In the genomic region with DNA sequence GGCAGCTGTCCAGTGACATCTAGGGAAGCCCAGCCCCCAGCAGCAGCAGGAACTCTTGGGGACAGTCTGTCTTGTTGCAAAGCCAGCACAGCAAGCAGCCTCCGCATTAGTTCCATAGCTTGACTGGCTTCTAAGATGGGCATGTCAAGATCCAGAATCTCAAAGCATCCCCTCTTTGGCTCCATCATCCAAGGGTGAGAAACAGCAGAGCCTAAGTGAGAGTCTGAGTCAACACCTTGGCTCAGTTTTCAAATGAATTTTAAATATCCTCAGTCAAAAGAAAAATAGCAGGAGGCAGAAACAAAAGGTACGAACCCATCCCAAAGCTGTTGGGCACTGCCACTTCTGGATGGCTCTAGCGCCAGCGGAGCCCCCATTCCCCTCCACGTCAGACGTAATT, we compare ENCODE assay signal across 25 cellular contexts. TPM values are rescaled to one million over a fixed set of nuclear protein-coding genes. Genes with fewer than 3 reads are reported as not detected.
DNase-seq lines count a peak whose midpoint lies in the region; ATAC-seq, FAIRE-seq and TF ChIP-seq lines count a peak whose summit lies in the region.
"Had no signal": no experiment of that assay in that cellular context is flagged by ENCODE, and none has a peak within 500 bp of the region (broad histone marks: within the 10 kb centered on the region; RNA-seq: fewer than 3 reads in every experiment).

No MANE protein-coding gene starts in this region.

- no peak overlapping the region for H3K27ac ChIP-seq in GM23338 (ENCODE audit: low read depth)
- no peak overlapping the region for H3K27ac ChIP-seq in CD4-positive, alpha-beta T cell (ENCODE audit: low read depth, low read length)
- H3K27ac ChIP-seq: C4-2B had no signal

- peaks cover 34% of the 10 kb centered on the region for H3K36me3 Mint-ChIP-seq in GM23338 (ENCODE audit: low read depth)
- no peaks in the 10 kb centered on the region for H3K36me3 Mint-ChIP-seq in neural crest cell (ENCODE audit: low read depth)
- no peaks in the 10 kb centered on the region for H3K36me3 Mint-ChIP-seq in CD4-positive, alpha-beta T cell (ENCODE audit: low read depth)
- H3K36me3 Mint-ChIP-seq in T-helper 17 cell (ENCODE audit: low read depth), result no peaks in the 10 kb centered on the region

- H3K4me1 Mint-ChIP-seq in GM23338 (peaks cover 54% of the 10 kb centered on the region), neural crest cell (peaks cover 6% of the 10 kb centered on the region), T-helper 17 cell (peaks cover 8% of the 10 kb centered on the region)
- peaks cover 8% of the 10 kb centered on the region for H3K4me1 Mint-ChIP-seq in CD4-positive, alpha-beta T cell (ENCODE audit: low read depth)

- H3F3A ChIP-seq in GM23338 (replicated peaks; ENCODE audit: low read depth), result peaks cover 53% of the 10 kb centered on the region

- H3K4me1 ChIP-seq in GM23338 (ENCODE audit: insufficient read depth) (peaks cover 71% of the 10 kb centered on the region), BE2C (peaks cover 2% of the 10 kb centered on the region)

- peaks cover 52% of the 10 kb centered on the region for H3K27me3 Mint-ChIP-seq in GM23338 (ENCODE audit: insufficient read depth, low read depth, poor library complexity)
- peaks cover 95% of the 10 kb centered on the region for H3K27me3 Mint-ChIP-seq in neural crest cell (ENCODE audit: low read depth)
- H3K27me3 Mint-ChIP-seq in CD4-positive, alpha-beta T cell, result peaks cover 18% of the 10 kb centered on the region
- peaks cover 6% of the 10 kb centered on the region for H3K27me3 Mint-ChIP-seq in T-helper 17 cell

- H3K9me3 ChIP-seq in BE2C (no peaks in the 10 kb centered on the region), T-helper 17 cell (ENCODE audit: control insufficient read depth, low read length, poor library complexity, severe bottlenecking) (no peaks in the 10 kb centered on the region)
- no peaks in the 10 kb centered on the region for H3K9me3 ChIP-seq in CD4-positive, alpha-beta T cell (ENCODE audit: control insufficient read depth, low read length)

- no peak for TF ChIP-seq CTCF in GM23338 (conservative IDR thresholded peaks at IDR 0.05; ENCODE audit: low read depth in 2 of 2)
- TF ChIP-seq CTCF in bronchial epithelial cell (IDR thresholded peaks at IDR 0.05; ENCODE audit: insufficient read depth, low read length, severe bottlenecking), result no peak
- TF ChIP-seq CTCF in neural crest cell (conservative IDR thresholded peaks at IDR 0.05), result no peak
- TF ChIP-seq CTCF in BE2C (IDR thresholded peaks at IDR 0.05; ENCODE audit: low read depth, low read length), result no peak
- no peak for TF ChIP-seq CTCF in CD4-positive, alpha-beta T cell (IDR thresholded peaks at IDR 0.05)

- DNase-seq in GM23338 (ENCODE audit: low spot score) (no peak), bronchial epithelial cell (ENCODE audit: low read depth) (no peak), neural crest cell (ENCODE audit: low read depth, low spot score) (no peak), BE2C (no peak), T-helper 17 cell (no peak)
- no peak for DNase-seq in CD4-positive, alpha-beta T cell
- DNase-seq: AML-193; GDM1; Kasumi-1; NCI-H1694; NCI-H2081; NCI-H2171; NCI-H345; NCI-H524; NCI-H774; NK-92 treated with Interleukin-12 subunit alpha and Interleukin-12 subunit beta, amount 100 ng/mL, for 24 hours; SIG-M5 had no signal

- H3K79me2 ChIP-seq in GM23338 (replicated peaks; ENCODE audit: insufficient read depth), result peaks cover 24% of the 10 kb centered on the region

- H3K4me3 Mint-ChIP-seq in GM23338 (peak overlapping the region; percentile 95), neural crest cell (peak overlapping the region; percentile 45), T-helper 17 cell (no peak overlapping the region)
- no peak overlapping the region for H3K4me3 Mint-ChIP-seq in CD4-positive, alpha-beta T cell

- H3K36me3 ChIP-seq in GM23338 (ENCODE audit: insufficient read depth) (no peaks in the 10 kb centered on the region), bronchial epithelial cell (ENCODE audit: control insufficient read depth, insufficient read depth, low read length) (no peaks in the 10 kb centered on the region), BE2C (no peaks in the 10 kb centered on the region)

- H3K9me3 Mint-ChIP-seq in GM23338, result peaks cover 7% of the 10 kb centered on the region; the same call in 2 of the 3 replicates
- no peaks in the 10 kb centered on the region for H3K9me3 Mint-ChIP-seq in neural crest cell
- H3K9me3 Mint-ChIP-seq in CD4-positive, alpha-beta T cell, result no peaks in the 10 kb centered on the region

- peaks cover 11% of the 10 kb centered on the region for H3K27me3 ChIP-seq in GM23338 (ENCODE audit: insufficient read depth)
- H3K27me3 ChIP-seq in bronchial epithelial cell (ENCODE audit: control insufficient read depth, insufficient read depth, low read length), result peaks cover 5% of the 10 kb centered on the region
- H3K27me3 ChIP-seq in BE2C, result peaks cover 10% of the 10 kb centered on the region; the same call in 1 of the 2 replicates
- peaks cover 10% of the 10 kb centered on the region for H3K27me3 ChIP-seq in CD4-positive, alpha-beta T cell (ENCODE audit: control insufficient read depth, insufficient read depth, low read length)

- POLR2A ChIA-PET in CD4-positive, alpha-beta T cell (lab: Charles Lee), result no interaction called here

- no peaks in the 10 kb centered on the region for H3K9me2 ChIP-seq in GM23338 (ENCODE audit: insufficient read depth)

- intact Hi-C loops in CD4-positive, alpha-beta T cell (cut with DNase I, micrococcal nuclease), result no loop called here

- FAIRE-seq in bronchial epithelial cell (lab: Jason Lieb, UNC), result peak; percentile 89
- FAIRE-seq: GM18507, GM19239 had no signal

- H2AFZ ChIP-seq in GM23338, result no peak overlapping the region

- CTCF ChIA-PET in CD4-positive, alpha-beta T cell (lab: Charles Lee), result interaction anchor here (1.0 kb wide), 1 partner anchor 17 kb away, joined by 4 read pairs; no protein-coding TSS in a partner anchor

- no peak for ATAC-seq in GM23338
- ATAC-seq in CD4-positive, alpha-beta T cell (ENCODE audit: poor library complexity), result no peak
- ATAC-seq in T-helper 17 cell, result no peak
- ATAC-seq: Panc1 had no signal

- H4K20me1 ChIP-seq in GM23338 (replicated peaks; ENCODE audit: insufficient read depth), result peaks cover 25% of the 10 kb centered on the region

- peak overlapping the region; percentile 88; the same call in 1 of the 2 replicates for H3K4me2 ChIP-seq in GM23338

- H3K27ac Mint-ChIP-seq in GM23338 (no peak overlapping the region; the same call in 1 of the 2 replicates), neural crest cell (ENCODE audit: unreplicated experiment) (no peak overlapping the region), T-helper 17 cell (no peak overlapping the region)
- H3K27ac Mint-ChIP-seq in CD4-positive, alpha-beta T cell, result no peak overlapping the region

- H3K4me3 ChIP-seq in GM23338 (0 out of 2 replicates have a peak overlapping the region, but pooled peaks have one; percentile 26), bronchial epithelial cell (ENCODE audit: low read depth, low read length) (no peak overlapping the region), BE2C (ENCODE audit: low read depth, low read length) (no peak overlapping the region)

TF ChIP-seq in GM23338, 12 proteins besides CTCF, POLR2A, EP300 and RAD21 (continues in another document):
- no peak for TF ChIP-seq STAT1 (IDR thresholded peaks at IDR 0.05; ENCODE audit: unreplicated experiment)

RNA-seq across cellular contexts. Expression of a gene that starts 2.2 kb away (rescaled TPM):
- total RNA-seq in GM23338 (2014; rRNA removed; shearing (Covaris generic)), result 1.0 and 3.0 TPM in 2 replicates
- 1.3 and 1.8 TPM in 2 replicates for polyA plus RNA-seq in GM23338 (2016; fragmentation: Nextera tagmentation; extraction: Ambion mirVana)
- total RNA-seq in bronchial epithelial cell (under 0.01 and 0.13 TPM in 2 replicates), neural crest cell (not detected in 2 replicates), T-helper 17 cell (not detected)
- 0.91 TPM for polyA plus RNA-seq in BE2C (2012; ENCODE audit: insufficient read depth, insufficient read length, low read depth)
- total RNA-seq in CD4-positive, alpha-beta T cell, result not detected
- total RNA-seq: Daoy, H4 had no signal
- polyA plus RNA-seq: AG04450 had no signal

RNA-seq across cellular contexts. Expression of a gene that starts 3.0 kb away (rescaled TPM):
- total RNA-seq in GM23338 (2014; rRNA removed; shearing (Covaris generic)), result 961 and 1,028 TPM in 2 replicates
- 537 and 551 TPM in 2 replicates for polyA plus RNA-seq in GM23338 (2016; fragmentation: Nextera tagmentation; extraction: Ambion mirVana)
- total RNA-seq in bronchial epithelial cell (not detected in 2 replicates), neural crest cell (0.47 and 0.55 TPM in 2 replicates), T-helper 17 cell (not detected)
- not detected for polyA plus RNA-seq in BE2C (2012; ENCODE audit: insufficient read depth, insufficient read length, low read depth)
- not detected for total RNA-seq in CD4-positive, alpha-beta T cell
- total RNA-seq: Daoy, MCF 10A had no signal

RNA-seq across cellular contexts. Expression of a gene that starts 5.2 kb away (rescaled TPM):
- total RNA-seq in GM23338 (2014; rRNA removed; shearing (Covaris generic)), result 78.0 and 100.0 TPM in 2 replicates
- polyA plus RNA-seq in GM23338 (2016; fragmentation: Nextera tagmentation; extraction: Ambion mirVana), result 152 and 155 TPM in 2 replicates
- total RNA-seq in bronchial epithelial cell (440 and 686 TPM in 2 replicates), neural crest cell (3.1 and 3.5 TPM in 2 replicates), T-helper 17 cell (1 to 10 TPM in 1 of 2 donors, under 1 TPM in 1; 0.92 to 1.3 TPM)
- 21.0 TPM for polyA plus RNA-seq in BE2C (2012; ENCODE audit: insufficient read depth, insufficient read length, low read depth)
- 1 to 10 TPM; 1.8 to 1.9 TPM for total RNA-seq in CD4-positive, alpha-beta T cell

RNA-seq across cellular contexts. Expression of a gene that starts 8.8 kb away (rescaled TPM):
- total RNA-seq in GM23338 (2014; rRNA removed; shearing (Covaris generic)), result 17.5 and 30.2 TPM in 2 replicates
- 192 and 211 TPM in 2 replicates for polyA plus RNA-seq in GM23338 (2016; fragmentation: Nextera tagmentation; extraction: Ambion mirVana)
- total RNA-seq in bronchial epithelial cell (1.1 and 5.6 TPM in 2 replicates), neural crest cell (23.7 and 28.6 TPM in 2 replicates), T-helper 17 cell (10 to 100 TPM; 10.6 to 14.4 TPM)
- 235 TPM for polyA plus RNA-seq in BE2C (2012; ENCODE audit: insufficient read depth, insufficient read length, low read depth)
- total RNA-seq in CD4-positive, alpha-beta T cell, result 10 to 100 TPM in 1 of 2 experiments, 1 to 10 TPM in 1; 8.9 to 11.0 TPM

RNA-seq across cellular contexts. Expression of a gene that starts 8.9 kb away (rescaled TPM):
- 71.4 and 86.6 TPM in 2 replicates for total RNA-seq in GM23338 (2014; rRNA removed; shearing (Covaris generic))
- 90.6 and 96.1 TPM in 2 replicates for polyA plus RNA-seq in GM23338 (2016; fragmentation: Nextera tagmentation; extraction: Ambion mirVana)
- total RNA-seq in bronchial epithelial cell, result 23.7 and 28.4 TPM in 2 replicates
- 62.5 and 68.0 TPM in 2 replicates for total RNA-seq in neural crest cell
- polyA plus RNA-seq in BE2C (2012; ENCODE audit: insufficient read depth, insufficient read length, low read depth), result 49.2 TPM
- total RNA-seq in CD4-positive, alpha-beta T cell, result 10 to 100 TPM; 12.0 to 12.9 TPM
- 10 to 100 TPM; 21.3 to 23.7 TPM for total RNA-seq in T-helper 17 cell

Comparison
In these comparisons a context has a peak if more than half of its experiments do, and no peak if none do; other contexts are left out.
1. H3K4me3 Mint-ChIP-seq: peak in GM23338 (single experiment) and neural crest cell (single experiment); none in CD4-positive, alpha-beta T cell (single experiment) and T-helper 17 cell (single experiment).
2. RNA of a gene that starts 3.0 kb away (total RNA-seq): 961 to 1,028 TPM in GM23338; 0.47 to 0.55 TPM in neural crest cell, not detected in bronchial epithelial cell, not detected in CD4-positive, alpha-beta T cell and not detected in T-helper 17 cell; every median in the first group is over 100 times any median in the second.
3. RNA of a gene that starts 5.2 kb away (total RNA-seq): 440 to 686 TPM in bronchial epithelial cell and 78.0 to 100.0 TPM in GM23338; 3.1 to 3.5 TPM in neural crest cell, 1.8 to 1.9 TPM in CD4-positive, alpha-beta T cell and 0.92 to 1.3 TPM in T-helper 17 cell; every median in the first group is over 10 times any median in the second.